Comparison of ENCODE assay signal across 36 cellular contexts in genomic region chr9:125863920-125864319, GRCh38.
"Had no signal": no experiment of that assay in that cellular context is flagged by ENCODE, and none has a peak within 500 bp of the region (broad histone marks: within the 10 kb centered on the region; RNA-seq: fewer than 3 reads in every experiment).

No MANE protein-coding gene starts in this region.

- H3K4me3 Mint-ChIP-seq: activated B cell treated with CpG ODN at 0.5 μM for 24 hours; activated CD4-positive, alpha-beta memory T cell treated with anti-CD3 and anti-CD28 coated beads for 36 hours; activated CD4-positive, alpha-beta T cell treated with anti-CD3 and anti-CD28 coated beads, Interleukin-2, amount 10 ng/mL, durations not matched to agents 24 days and 14 days; activated CD8-positive, alpha-beta T cell treated with anti-CD3 and anti-CD28 coated beads for 36 hours; activated naive CD4-positive, alpha-beta T cell treated with anti-CD3 and anti-CD28 coated beads, Interleukin-2, amount 10 ng/mL, durations not matched to agents 7 days and 5 days; activated naive CD4-positive, alpha-beta T cell treated with anti-CD3 and anti-CD28 coated beads, Interleukin-2, amount 50 U/mL, for 24 hours; activated naive CD8-positive, alpha-beta T cell; activated naive CD8-positive, alpha-beta T cell treated with anti-CD3 and anti-CD28 coated beads, Interleukin-2, amount 10 ng/mL, durations not matched to agents 7 days and 5 days; activated naive CD8-positive, alpha-beta T cell treated with anti-CD3 and anti-CD28 coated beads, Interleukin-2, amount 50 U/mL, for 24 hours; activated T-cell treated with anti-CD3 and anti-CD28 coated beads, Interleukin-2, amount 50 U/mL, for 4 hours; activated T-cell treated with anti-CD3 and anti-CD28 coated beads, Interleukin-2, amount 50 U/mL, for 72 hours; activated T-helper 1 cell treated with anti-CD3 and anti-CD28 coated beads, Interleukin-12 subunit alpha, Interleukin-12 subunit beta, Interleukin-2, Interleukin-4 antibody, amounts not matched to agents 30 ng/mL and 10 ng/mL and 1 ng/mL, durations not matched to agents 14 hours and 24 hours and 36 hours; activated T-helper 17 cell treated with anti-CD3 and anti-CD28 coated beads, Interleukin-2, amount 50 U/mL, for 72 hours; brain; central memory CD8-positive, alpha-beta T cell; T-helper 1 cell treated with Interleukin-12 subunit alpha and Interleukin-12 subunit beta and Interleukin-4 antibody, amounts not matched to agents 30 μg/mL and 1 μg/mL, for 36 hours; T-helper 2 cell treated with Interferon-gamma antibody and Interleukin-4, amounts not matched to agents 5 μg/mL and 100 μg/mL, for 36 hours had no signal

- H3K9me3 Mint-ChIP-seq: activated CD4-positive, alpha-beta memory T cell treated with anti-CD3 and anti-CD28 coated beads for 36 hours; activated CD4-positive, alpha-beta T cell treated with anti-CD3 and anti-CD28 coated beads, Interleukin-2, amount 10 ng/mL, durations not matched to agents 24 days and 14 days; activated naive CD4-positive, alpha-beta T cell treated with anti-CD3 and anti-CD28 coated beads, Interleukin-2, amount 10 ng/mL, durations not matched to agents 7 days and 5 days; activated naive CD8-positive, alpha-beta T cell treated with anti-CD3 and anti-CD28 coated beads, Interleukin-2, amount 50 U/mL, for 24 hours; activated T-cell treated with anti-CD3 and anti-CD28 coated beads, Interleukin-2, amount 50 U/mL, for 72 hours; activated T-helper 1 cell treated with anti-CD3 and anti-CD28 coated beads, Interleukin-12 subunit alpha, Interleukin-12 subunit beta, Interleukin-2, Interleukin-4 antibody, amounts not matched to agents 30 ng/mL and 10 ng/mL and 1 ng/mL, durations not matched to agents 14 hours and 24 hours and 36 hours; activated T-helper 17 cell treated with anti-CD3 and anti-CD28 coated beads, Interleukin-2, amount 50 U/mL, for 72 hours; T-helper 1 cell treated with Interleukin-12 subunit alpha and Interleukin-12 subunit beta and Interleukin-4 antibody, amounts not matched to agents 30 μg/mL and 1 μg/mL, for 36 hours; T-helper 2 cell treated with Interferon-gamma antibody and Interleukin-4, amounts not matched to agents 5 μg/mL and 100 μg/mL, for 36 hours had no signal

- H3K4me3 ChIP-seq: ascending aorta, cardiac muscle cell had no signal

- H3K27me3 ChIP-seq: ascending aorta, cardiac muscle cell had no signal

- H3K4me1 Mint-ChIP-seq: activated naive CD4-positive, alpha-beta T cell treated with anti-CD3 and anti-CD28 coated beads, Interleukin-2, amount 10 ng/mL, durations not matched to agents 7 days and 5 days; central memory CD8-positive, alpha-beta T cell had no signal

- H3K9me3 ChIP-seq: ascending aorta had no signal

- H3K27ac ChIP-seq: ascending aorta, cardiac muscle cell, VCaP had no signal

- DNase-seq: activated B cell treated with CpG ODN at 0.5 μM for 24 hours; activated CD4-positive, alpha-beta memory T cell treated with anti-CD3 and anti-CD28 coated beads for 36 hours; activated CD4-positive, alpha-beta T cell treated with anti-CD3 and anti-CD28 coated beads for 4 hours; activated CD4-positive, alpha-beta T cell treated with anti-CD3 and anti-CD28 coated beads, Interleukin-2, amount 10 ng/mL, durations not matched to agents 24 days and 14 days; activated CD4-positive, alpha-beta T cell treated with anti-CD3 and anti-CD28 coated beads, Interleukin-2, amount 50 U/mL, for 1 hour; activated CD4-positive, alpha-beta T cell treated with anti-CD3 and anti-CD28 coated beads, Interleukin-2, amount 50 U/mL, for 4 hours; activated CD4-positive, CD25-positive, alpha-beta regulatory T cell treated with anti-CD3 and anti-CD28 coated beads, Interleukin-2, amount 50 U/mL, for 72 hours; activated CD8-positive, alpha-beta memory T cell treated with anti-CD3 and anti-CD28 coated beads, Interleukin-2, amount 50 U/mL, for 4 hours; activated CD8-positive, alpha-beta T cell treated with anti-CD3 and anti-CD28 coated beads for 36 hours; activated gamma-delta T cell; activated naive CD4-positive, alpha-beta T cell treated with anti-CD3 and anti-CD28 coated beads, Interleukin-2, amount 10 ng/mL, durations not matched to agents 7 days and 5 days; activated naive CD4-positive, alpha-beta T cell treated with Interleukin-2 at 50 U/mL for 16 hours; activated naive CD8-positive, alpha-beta T cell treated with anti-CD3 and anti-CD28 coated beads, Interleukin-2, amount 10 ng/mL, durations not matched to agents 7 days and 5 days; activated naive CD8-positive, alpha-beta T cell treated with anti-CD3 and anti-CD28 coated beads, Interleukin-2, amount 50 U/mL, for 24 hours; activated T-cell treated with anti-CD3 and anti-CD28 coated beads for 4 hours; activated T-cell treated with anti-CD3 and anti-CD28 coated beads, Interleukin-2, amount 50 U/mL, for 1 hour; activated T-cell treated with anti-CD3 and anti-CD28 coated beads, Interleukin-2, amount 50 U/mL, for 4 hours; activated T-cell treated with anti-CD3 and anti-CD28 coated beads, Interleukin-2, amount 50 U/mL, for 72 hours; amygdala; anterior cingulate cortex; caudate nucleus; cerebellar nuclear complex; T-helper 1 cell; T-helper 2 cell; T-helper 9 cell had no signal

- H3K36me3 Mint-ChIP-seq: activated naive CD4-positive, alpha-beta T cell treated with anti-CD3 and anti-CD28 coated beads, Interleukin-2, amount 10 ng/mL, durations not matched to agents 7 days and 5 days had no signal

- H3K27ac Mint-ChIP-seq: activated B cell treated with CpG ODN at 0.5 μM for 24 hours; activated CD4-positive, alpha-beta memory T cell treated with anti-CD3 and anti-CD28 coated beads for 36 hours; activated CD4-positive, alpha-beta T cell treated with anti-CD3 and anti-CD28 coated beads, Interleukin-2, amount 10 ng/mL, durations not matched to agents 24 days and 14 days; activated CD8-positive, alpha-beta T cell treated with anti-CD3 and anti-CD28 coated beads for 36 hours; activated naive CD4-positive, alpha-beta T cell treated with anti-CD3 and anti-CD28 coated beads, Interleukin-2, amount 10 ng/mL, durations not matched to agents 7 days and 5 days; activated naive CD4-positive, alpha-beta T cell treated with anti-CD3 and anti-CD28 coated beads, Interleukin-2, amount 50 U/mL, for 24 hours; activated naive CD8-positive, alpha-beta T cell; activated naive CD8-positive, alpha-beta T cell treated with anti-CD3 and anti-CD28 coated beads, Interleukin-2, amount 10 ng/mL, durations not matched to agents 7 days and 5 days; activated naive CD8-positive, alpha-beta T cell treated with anti-CD3 and anti-CD28 coated beads, Interleukin-2, amount 50 U/mL, for 24 hours; activated T-cell treated with anti-CD3 and anti-CD28 coated beads, Interleukin-2, amount 50 U/mL, for 72 hours; activated T-helper 1 cell treated with anti-CD3 and anti-CD28 coated beads, Interleukin-12 subunit alpha, Interleukin-12 subunit beta, Interleukin-2, Interleukin-4 antibody, amounts not matched to agents 30 ng/mL and 10 ng/mL and 1 ng/mL, durations not matched to agents 14 hours and 24 hours and 36 hours; activated T-helper 17 cell treated with anti-CD3 and anti-CD28 coated beads, Interleukin-2, amount 50 U/mL, for 72 hours; T-helper 1 cell treated with Interleukin-12 subunit alpha and Interleukin-12 subunit beta and Interleukin-4 antibody, amounts not matched to agents 30 μg/mL and 1 μg/mL, for 36 hours; T-helper 2 cell treated with Interferon-gamma antibody and Interleukin-4, amounts not matched to agents 5 μg/mL and 100 μg/mL, for 36 hours had no signal

- H3K36me3 ChIP-seq: ascending aorta, cardiac muscle cell had no signal

- H3K4me1 ChIP-seq: ascending aorta had no signal

- H3K27me3 Mint-ChIP-seq: activated B cell treated with CpG ODN at 0.5 μM for 24 hours; activated CD4-positive, alpha-beta memory T cell treated with anti-CD3 and anti-CD28 coated beads for 36 hours; activated CD4-positive, alpha-beta T cell treated with anti-CD3 and anti-CD28 coated beads, Interleukin-2, amount 10 ng/mL, durations not matched to agents 24 days and 14 days; activated CD8-positive, alpha-beta T cell treated with anti-CD3 and anti-CD28 coated beads for 36 hours; activated naive CD4-positive, alpha-beta T cell treated with anti-CD3 and anti-CD28 coated beads, Interleukin-2, amount 10 ng/mL, durations not matched to agents 7 days and 5 days; activated naive CD4-positive, alpha-beta T cell treated with anti-CD3 and anti-CD28 coated beads, Interleukin-2, amount 50 U/mL, for 24 hours; activated naive CD8-positive, alpha-beta T cell; activated naive CD8-positive, alpha-beta T cell treated with anti-CD3 and anti-CD28 coated beads, Interleukin-2, amount 10 ng/mL, durations not matched to agents 7 days and 5 days; activated naive CD8-positive, alpha-beta T cell treated with anti-CD3 and anti-CD28 coated beads, Interleukin-2, amount 50 U/mL, for 24 hours; activated T-helper 17 cell treated with anti-CD3 and anti-CD28 coated beads, Interleukin-2, amount 50 U/mL, for 72 hours; brain; central memory CD8-positive, alpha-beta T cell had no signal
